ENCODE assay signal across 29 cellular contexts in the genomic region with DNA sequence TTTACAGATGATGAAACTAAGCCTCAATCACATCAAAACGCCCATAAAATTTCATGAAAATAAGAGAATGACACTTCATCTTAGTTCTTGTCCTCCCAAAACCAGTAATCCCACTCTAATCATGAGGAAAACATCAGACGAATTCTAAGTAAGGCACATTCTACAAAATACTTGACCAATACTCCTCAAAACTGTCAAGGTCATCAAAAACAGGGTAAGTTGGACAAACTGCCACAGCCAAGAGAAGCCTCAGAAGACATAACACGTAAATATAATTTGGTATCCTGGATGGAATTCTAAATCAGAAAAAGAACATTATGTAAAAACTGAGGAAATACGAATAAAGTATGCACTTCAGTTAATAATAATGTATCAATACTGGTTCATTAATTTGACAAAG.
"Had no signal": no experiment of that assay in that cellular context is flagged by ENCODE, and none has a peak within 500 bp of the region (broad histone marks: within the 10 kb centered on the region; RNA-seq: fewer than 3 reads in every experiment).

No MANE protein-coding gene starts in this region.

- H3K9me3 ChIP-seq: left lung, lower lobe of right lung, pancreas, prostate gland, sigmoid colon, tibial nerve, uterus had no signal

- H3K36me3 Mint-ChIP-seq: immature natural killer cell; stimulated activated memory B cell treated with anti-CD40 and anti-IgM and Interleukin-4, amounts not matched to agents 10 μg/mL and 1 μg/mL and 100 μg/mL, for 72 hours; type B pancreatic cell had no signal

- H3K27me3 ChIP-seq: left lung, pancreas, sigmoid colon, tibial nerve, uterus had no signal

- H3K4me1 ChIP-seq: uterus had no signal

- H3K4me1 Mint-ChIP-seq: stimulated activated memory B cell treated with anti-CD40 and anti-IgM and Interleukin-4, amounts not matched to agents 10 μg/mL and 1 μg/mL and 100 μg/mL, for 72 hours had no signal

- H3K27me3 Mint-ChIP-seq: naive thymus-derived CD8-positive, alpha-beta T cell; stimulated activated memory B cell treated with anti-CD40 and anti-IgM and Interleukin-4, amounts not matched to agents 10 μg/mL and 1 μg/mL and 100 μg/mL, for 72 hours; stimulated activated naive CD8-positive, alpha-beta T cell treated with anti-CD3 and anti-CD28 coated beads, Interleukin-15, amount 100 ng/mL, for 72 hours; type B pancreatic cell had no signal

- H3K36me3 ChIP-seq: left lung, lower lobe of right lung, pancreas, prostate gland, sigmoid colon, tibial nerve, uterus had no signal

- DNase-seq: immature natural killer cell; kidney; left colon; lower lobe of right lung; mammary epithelial cell; mesenchymal stem cell; naive thymus-derived CD8-positive, alpha-beta T cell; nucleus accumbens; pancreas; retina; right cardiac atrium; sigmoid colon; stimulated activated CD4-positive, alpha-beta T cell treated with anti-CD3 and anti-CD28 coated beads, Interleukin-1b, Interleukin-23, amount 100 ng/mL, for 48 hours; stimulated activated CD4-positive, alpha-beta T cell treated with anti-CD3 and anti-CD28 coated beads, Interleukin-2, amount 100 ng/mL, for 48 hours; stimulated activated CD4-positive, alpha-beta T cell treated with anti-CD3 and anti-CD28 coated beads, Interleukin-4, amount 100 ng/mL, for 4 hours; stimulated activated CD8-positive, alpha-beta memory T cell treated with anti-CD3 and anti-CD28 coated beads, Interleukin-4, amount 100 ng/mL, for 48 hours; stimulated activated naive CD4-positive, alpha-beta T cell treated with Interleukin-2 at 50 U/mL for 16 hours; stimulated activated naive CD8-positive, alpha-beta T cell treated with anti-CD3 and anti-CD28 coated beads, Interleukin-15, amount 100 ng/mL, for 72 hours; substantia nigra; uterus had no signal

- H3K9me3 Mint-ChIP-seq: immature natural killer cell; naive thymus-derived CD8-positive, alpha-beta T cell; nephron; neural crest cell; stimulated activated memory B cell treated with anti-CD40 and anti-IgM and Interleukin-4, amounts not matched to agents 10 μg/mL and 1 μg/mL and 100 μg/mL, for 72 hours; stimulated activated naive CD8-positive, alpha-beta T cell treated with anti-CD3 and anti-CD28 coated beads, Interleukin-15, amount 100 ng/mL, for 72 hours; type B pancreatic cell had no signal

- H3K27ac ChIP-seq: left lung, lower lobe of right lung, pancreas, prostate gland, sigmoid colon, tibial nerve, uterus had no signal

- ATAC-seq: left colon; left lung; lower lobe of right lung; naive thymus-derived CD8-positive, alpha-beta T cell; pancreas; right cardiac atrium; stimulated activated memory B cell treated with anti-CD40 and anti-IgM and Interleukin-4, amounts not matched to agents 10 μg/mL and 1 μg/mL and 100 μg/mL, for 72 hours; stimulated activated naive CD8-positive, alpha-beta T cell treated with anti-CD3 and anti-CD28 coated beads, Interleukin-15, amount 100 ng/mL, for 72 hours had no signal

- H3K4me3 ChIP-seq: left lung, lower lobe of right lung, pancreas, prostate gland, sigmoid colon, smooth muscle cell, tibial nerve, uterus had no signal

- FAIRE-seq: islet of Langerhans, kidney, pancreas had no signal

- H3K27ac Mint-ChIP-seq: immature natural killer cell; nephron; stimulated activated memory B cell treated with anti-CD40 and anti-IgM and Interleukin-4, amounts not matched to agents 10 μg/mL and 1 μg/mL and 100 μg/mL, for 72 hours; type B pancreatic cell had no signal

- H3K4me3 Mint-ChIP-seq: immature natural killer cell; naive thymus-derived CD8-positive, alpha-beta T cell; nephron; neural crest cell; stimulated activated memory B cell treated with anti-CD40 and anti-IgM and Interleukin-4, amounts not matched to agents 10 μg/mL and 1 μg/mL and 100 μg/mL, for 72 hours; stimulated activated naive CD8-positive, alpha-beta T cell treated with anti-CD3 and anti-CD28 coated beads, Interleukin-15, amount 100 ng/mL, for 72 hours; type B pancreatic cell had no signal
